17 cellular contexts compared by ENCODE assay signal in genomic region chr22:44777364-44777756, GRCh38. TPM values are rescaled to one million over a fixed set of nuclear protein-coding genes. Genes with fewer than 3 reads are reported as not detected.
"Had no signal": no experiment of that assay in that cellular context is flagged by ENCODE, and none has a peak within 500 bp of the region (broad histone marks: within the 10 kb centered on the region; RNA-seq: fewer than 3 reads in every experiment).

No MANE protein-coding gene starts in this region.

- ATAC-seq: activated CD4-positive, alpha-beta T cell treated with anti-CD3 and anti-CD28 coated beads for 36 hours; body of pancreas; effector memory CD8-positive, alpha-beta T cell; lower lobe of right lung; right lobe of liver; stimulated activated naive B cell treated with anti-CD40 and anti-IgM and Interleukin-4, amounts not matched to agents 10 μg/mL and 1 μg/mL and 100 μg/mL, for 72 hours; WTC11 had no signal

- DNase-seq: activated CD4-positive, alpha-beta memory T cell treated with anti-CD3 and anti-CD28 coated beads for 36 hours; activated CD4-positive, alpha-beta T cell treated with anti-CD3 and anti-CD28 coated beads for 36 hours; activated naive CD8-positive, alpha-beta T cell treated with anti-CD3 and anti-CD28 coated beads, Interleukin-2, amount 10 ng/mL, durations not matched to agents 7 days and 5 days; activated T-cell treated with anti-CD3 and anti-CD28 coated beads for 4 hours; amygdala; body of pancreas; effector memory CD8-positive, alpha-beta T cell; esophagus squamous epithelium; immature natural killer cell; lower lobe of right lung; ovary; right lobe of liver; spleen; stimulated activated naive B cell treated with anti-CD40 and anti-IgM and Interleukin-4, amounts not matched to agents 10 μg/mL and 1 μg/mL and 100 μg/mL, for 72 hours; T-helper 2 cell had no signal

- H3K4me1 Mint-ChIP-seq: activated CD4-positive, alpha-beta T cell treated with anti-CD3 and anti-CD28 coated beads for 36 hours; activated naive CD8-positive, alpha-beta T cell treated with anti-CD3 and anti-CD28 coated beads, Interleukin-2, amount 10 ng/mL, durations not matched to agents 7 days and 5 days; immature natural killer cell; stimulated activated naive B cell treated with anti-CD40 and anti-IgM and Interleukin-4, amounts not matched to agents 10 μg/mL and 1 μg/mL and 100 μg/mL, for 72 hours had no signal

- H3K27ac Mint-ChIP-seq: activated CD4-positive, alpha-beta memory T cell treated with anti-CD3 and anti-CD28 coated beads for 36 hours; activated CD4-positive, alpha-beta T cell treated with anti-CD3 and anti-CD28 coated beads for 36 hours; activated naive CD8-positive, alpha-beta T cell treated with anti-CD3 and anti-CD28 coated beads, Interleukin-2, amount 10 ng/mL, durations not matched to agents 7 days and 5 days; effector memory CD8-positive, alpha-beta T cell; immature natural killer cell; stimulated activated naive B cell treated with anti-CD40 and anti-IgM and Interleukin-4, amounts not matched to agents 10 μg/mL and 1 μg/mL and 100 μg/mL, for 72 hours had no signal

- H3K36me3 Mint-ChIP-seq: activated CD4-positive, alpha-beta memory T cell treated with anti-CD3 and anti-CD28 coated beads for 36 hours; activated naive CD8-positive, alpha-beta T cell treated with anti-CD3 and anti-CD28 coated beads, Interleukin-2, amount 10 ng/mL, durations not matched to agents 7 days and 5 days had no signal

- H3K4me3 Mint-ChIP-seq: activated CD4-positive, alpha-beta memory T cell treated with anti-CD3 and anti-CD28 coated beads for 36 hours; activated CD4-positive, alpha-beta T cell treated with anti-CD3 and anti-CD28 coated beads for 36 hours; activated naive CD8-positive, alpha-beta T cell treated with anti-CD3 and anti-CD28 coated beads, Interleukin-2, amount 10 ng/mL, durations not matched to agents 7 days and 5 days; effector memory CD8-positive, alpha-beta T cell; immature natural killer cell; stimulated activated naive B cell treated with anti-CD40 and anti-IgM and Interleukin-4, amounts not matched to agents 10 μg/mL and 1 μg/mL and 100 μg/mL, for 72 hours; WTC11 had no signal

- H3K9me3 Mint-ChIP-seq: effector memory CD8-positive, alpha-beta T cell had no signal

- H3K27me3 Mint-ChIP-seq: activated CD4-positive, alpha-beta memory T cell treated with anti-CD3 and anti-CD28 coated beads for 36 hours; activated CD4-positive, alpha-beta T cell treated with anti-CD3 and anti-CD28 coated beads for 36 hours; activated naive CD8-positive, alpha-beta T cell treated with anti-CD3 and anti-CD28 coated beads, Interleukin-2, amount 10 ng/mL, durations not matched to agents 7 days and 5 days had no signal

RNA-seq across cellular contexts. Expression of gene ARHGAP8, which starts 25.0 kb away (rescaled TPM):
- total RNA-seq: dermis microvascular lymphatic vessel endothelial cell had no signal
